ENCODE assay signal across 14 cellular contexts in genomic region chr12:101946233-101946611, GRCh38.
A peak's percentile ranks its signal among the peaks of the same experiment; 100 is the strongest.
DNase-seq lines count a peak whose midpoint lies in the region; ATAC-seq and TF ChIP-seq lines count a peak whose summit lies in the region.
"Had no signal": no experiment of that assay in that cellular context is flagged by ENCODE, and none has a peak within 500 bp of the region (broad histone marks: within the 10 kb centered on the region; RNA-seq: fewer than 3 reads in every experiment).

No MANE protein-coding gene starts in this region.

- ATAC-seq in sciatic nerve (peak; percentile 46), GM19351 (IDR thresholded peaks at IDR 0.05; ENCODE audit: unreplicated experiment) (no peak)

- in situ Hi-C loops in GM23248 (cut with MboI) (loop anchor here (25.0 kb wide), 3 partner anchors 541 to 1616 kb away; partner anchors contain the start of gene IGF1), GM13976 (cut with MboI; ENCODE audit: low sequenced_read_pairs, unreplicated experiment) (no loop called here)

- TF ChIP-seq CTCF in GM13976 (IDR thresholded peaks at IDR 0.05; ENCODE audit: borderline replicate concordance, control extremely low read depth, extremely low read depth, insufficient read depth, missing control alignments) = no peak

- no peaks in the 10 kb centered on the region for H3K79me2 ChIP-seq in GM23248 (ENCODE audit: insufficient read depth)

- H3K9me3 ChIP-seq in GM23248 (ENCODE audit: low read depth) = no peaks in the 10 kb centered on the region
- H3K9me3 ChIP-seq: Caco-2 had no signal

- intact Hi-C loops in sciatic nerve (cut with DNase I) = no loop called here

- H2AFZ ChIP-seq in GM23248 = peak overlapping the region; percentile 69; the same call in 1 of the 2 replicates

- DNase-seq in NCI-H510A treated with DMSO at 0.1 percent for 48 hours (lab: John Stamatoyannopoulos, UW) = peak; percentile 32
- DNase-seq in NCI-H510A (lab: John Stamatoyannopoulos, UW) = no peak
- peak; percentile 49 for DNase-seq in GM23248
- peak; percentile 16 for DNase-seq in fibroblast of peridontal ligament (ENCODE audit: extremely low read depth)
- DNase-seq in sciatic nerve (ENCODE audit: low spot score) = no peak
- DNase-seq in Ammon's horn (ENCODE audit: low spot score) = no peak
- DNase-seq in GM13976 (ENCODE audit: low spot score) = no peak
- DNase-seq: Caco-2, DMS79, NCI-H1092, NCI-H2107, NCI-H774 had no signal

- peak overlapping the region; percentile 56 for H3K4me2 ChIP-seq in GM23248 (ENCODE audit: unreplicated experiment)
- H3K4me2 ChIP-seq: KMS-11 had no signal

- H3K4me1 ChIP-seq in GM23248 (ENCODE audit: insufficient read depth) = peaks cover 31% of the 10 kb centered on the region

- H3K27me3 ChIP-seq in GM23248 (replicated peaks; ENCODE audit: insufficient read depth) = no peaks in the 10 kb centered on the region

- no peak overlapping the region for H3K9ac ChIP-seq in GM23248
- H3K9ac ChIP-seq: KMS-11 had no signal

- no peaks in the 10 kb centered on the region for H3K36me3 ChIP-seq in GM23248 (ENCODE audit: low read depth)

- no peaks in the 10 kb centered on the region for H3K9me2 ChIP-seq in GM23248 (ENCODE audit: insufficient read depth)

- no peak overlapping the region; the same call in 1 of the 2 replicates for H3K27ac ChIP-seq in GM23248
- H3K27ac ChIP-seq: KMS-11 had no signal

- 95 to 100% methylated on average over 1 of the region's 1 CpG for WGBS in GM23248 (ENCODE audit: low coverage in 1 of 2, low lambda C conversion rate in 2 of 2, missing lambda C conversion rate in 2 of 2), 2 experiments

- H4K20me1 ChIP-seq in GM23248 (ENCODE audit: insufficient read depth) = no peaks in the 10 kb centered on the region

- H3K4me3 ChIP-seq in GM23248 = no peak overlapping the region

- peaks cover 21% of the 10 kb centered on the region for H3F3A ChIP-seq in GM23248 (ENCODE audit: insufficient read depth)

Comparison
In these comparisons a context has a peak if more than half of its experiments do, and no peak if none do; other contexts are left out.
1. DNase-seq: peak in NCI-H510A treated with DMSO at 0.1 percent for 48 hours (single experiment), GM23248 (single experiment) and fibroblast of peridontal ligament (single experiment); none in NCI-H510A (single experiment), sciatic nerve (single experiment), Ammon's horn (single experiment) and GM13976 (single experiment).